11 cellular contexts compared by ENCODE assay signal in the genomic region with DNA sequence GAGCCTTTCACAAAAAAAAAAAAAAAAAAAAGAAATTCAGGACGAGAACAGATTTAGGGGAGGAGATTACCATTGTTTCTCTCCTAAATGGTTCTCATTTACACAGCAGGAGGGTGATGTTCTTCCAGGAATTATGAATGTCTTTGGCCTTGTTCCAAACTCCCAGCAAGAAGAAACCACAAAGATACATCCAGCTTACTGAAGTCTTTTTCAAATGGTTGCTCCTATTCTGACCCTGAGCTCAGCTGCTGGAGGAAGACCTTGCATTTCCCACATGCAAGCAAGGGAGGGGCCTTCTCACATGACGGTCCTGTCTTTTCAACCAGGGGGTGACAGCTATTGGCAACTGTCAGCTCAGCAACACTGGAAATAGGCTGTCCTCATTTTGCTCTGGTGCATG.
A peak's percentile ranks its signal among the peaks of the same experiment; 100 is the strongest.
DNase-seq lines count a peak whose midpoint lies in the region; ATAC-seq and TF ChIP-seq lines count a peak whose summit lies in the region.
"Had no signal": no experiment of that assay in that cellular context is flagged by ENCODE, and none has a peak within 500 bp of the region (broad histone marks: within the 10 kb centered on the region; RNA-seq: fewer than 3 reads in every experiment).

No MANE protein-coding gene starts in this region.

- H3K9ac ChIP-seq in mesendoderm (ENCODE audit: low read length) = no peak overlapping the region

- no peak overlapping the region for H2AK5ac ChIP-seq in mesendoderm (ENCODE audit: low read length)

- no peak overlapping the region for H3K56ac ChIP-seq in mesendoderm (ENCODE audit: low read length)

- no peak for TF ChIP-seq CTCF in brain (conservative IDR thresholded peaks at IDR 0.05)

- no peak overlapping the region for H2BK120ac ChIP-seq in mesendoderm (ENCODE audit: low read depth, low read length)

- no peaks in the 10 kb centered on the region for H3K27me3 ChIP-seq in mesendoderm (ENCODE audit: insufficient read depth, low read length, poor library complexity)

- no peaks in the 10 kb centered on the region for H3K36me3 ChIP-seq in mesendoderm (ENCODE audit: control insufficient read depth, insufficient read depth, low read length)
- H3K36me3 ChIP-seq: lower lobe of right lung had no signal

- no peaks in the 10 kb centered on the region for H3K79me1 ChIP-seq in mesendoderm (ENCODE audit: low read length)

- peaks cover 16% of the 10 kb centered on the region for H3K36me3 Mint-ChIP-seq in brain

- no peak overlapping the region for H2BK5ac ChIP-seq in mesendoderm (ENCODE audit: low read length)

- peaks cover 5% of the 10 kb centered on the region for H3K27me3 Mint-ChIP-seq in brain

- H3K4me2 ChIP-seq in mesendoderm (ENCODE audit: low read length) = no peak overlapping the region

- H2BK15ac ChIP-seq in mesendoderm (replicated peaks; ENCODE audit: low read depth) = no peak overlapping the region

- no peak overlapping the region for H3K4me3 ChIP-seq in mesendoderm (ENCODE audit: low read length)
- H3K4me3 ChIP-seq: lower lobe of right lung had no signal

- WGBS in mesendoderm (ENCODE audit: extremely low coverage, insufficient coverage, low lambda C conversion rate) = no CpG with 5 or more reads among the region's 2 CpGs

- peak; percentile 14 for DNase-seq in ELF-1 (ENCODE audit: low read depth, low spot score)
- peak; percentile 86 for DNase-seq in NCI-H187 treated with DMSO at 0.1 percent for 48 hours (lab: John Stamatoyannopoulos, UW)
- peak; percentile 30 for DNase-seq in mesendoderm
- DNase-seq in HUDEP-2 (lab: John Stamatoyannopoulos, UW; ENCODE audit: unreplicated experiment in 76 of 76) = no peak
- DNase-seq in occipital lobe (lab: John Stamatoyannopoulos, UW) = no peak
- DNase-seq: lower lobe of right lung, PC-3 had no signal

- no peak overlapping the region for H3K4ac ChIP-seq in mesendoderm (ENCODE audit: low read depth, low read length)

- no peak overlapping the region for H3K23ac ChIP-seq in mesendoderm (ENCODE audit: low read length)

- H4K8ac ChIP-seq in mesendoderm (ENCODE audit: low read depth, low read length) = no peak overlapping the region

- no peak overlapping the region for H4K5ac ChIP-seq in mesendoderm (ENCODE audit: low read length)

- peaks cover 0 to 3% (median 0%) of the 10 kb centered on the region in 5 experiments for H3K9me3 Mint-ChIP-seq in brain
- H3K9me3 Mint-ChIP-seq: dendritic cell treated with granulocyte-macrophage colony-stimulating factor and Interleukin-4, amounts not matched to agents 40 ng/mL and 50 ng/mL, for 4 days had no signal

- H3K79me2 ChIP-seq in mesendoderm (ENCODE audit: control insufficient read depth, insufficient read depth, low read length) = no peaks in the 10 kb centered on the region

- no peak for ATAC-seq in GM19023 (IDR thresholded peaks at IDR 0.05; ENCODE audit: unreplicated experiment)
- no peak for ATAC-seq in GM21825 (IDR thresholded peaks at IDR 0.05; ENCODE audit: unreplicated experiment)
- ATAC-seq: lower lobe of right lung, PC-3 had no signal

- H3K18ac ChIP-seq in mesendoderm (ENCODE audit: low read length) = no peak overlapping the region

- no peak overlapping the region for H3K27ac ChIP-seq in mesendoderm (ENCODE audit: low read depth, low read length)
- H3K27ac ChIP-seq: lower lobe of right lung had no signal

- H3K4me1 ChIP-seq in mesendoderm (ENCODE audit: control insufficient read depth, low read depth, low read length) = peaks cover 1% of the 10 kb centered on the region
- H3K4me1 ChIP-seq: lower lobe of right lung had no signal

- no peak overlapping the region for H3K4me3 Mint-ChIP-seq in brain
- H3K4me3 Mint-ChIP-seq: dendritic cell treated with granulocyte-macrophage colony-stimulating factor and Interleukin-4, amounts not matched to agents 40 ng/mL and 50 ng/mL, for 4 days had no signal

- H3K27ac Mint-ChIP-seq in brain = peak overlapping the region in 4 of 5 experiments; percentile 25 to 91 (median 86)
- H3K27ac Mint-ChIP-seq: dendritic cell treated with granulocyte-macrophage colony-stimulating factor and Interleukin-4, amounts not matched to agents 40 ng/mL and 50 ng/mL, for 4 days had no signal

- peaks cover 48% of the 10 kb centered on the region for H3K4me1 Mint-ChIP-seq in brain

Comparison
In these comparisons a context has a peak if more than half of its experiments do, and no peak if none do; other contexts are left out.
1. DNase-seq: peak in ELF-1 (single experiment), NCI-H187 treated with DMSO at 0.1 percent for 48 hours (single experiment) and mesendoderm (single experiment); none in HUDEP-2 (0 of 76) and occipital lobe (single experiment).